Comparison of ENCODE assay signal across 10 cellular contexts in the genomic region with DNA sequence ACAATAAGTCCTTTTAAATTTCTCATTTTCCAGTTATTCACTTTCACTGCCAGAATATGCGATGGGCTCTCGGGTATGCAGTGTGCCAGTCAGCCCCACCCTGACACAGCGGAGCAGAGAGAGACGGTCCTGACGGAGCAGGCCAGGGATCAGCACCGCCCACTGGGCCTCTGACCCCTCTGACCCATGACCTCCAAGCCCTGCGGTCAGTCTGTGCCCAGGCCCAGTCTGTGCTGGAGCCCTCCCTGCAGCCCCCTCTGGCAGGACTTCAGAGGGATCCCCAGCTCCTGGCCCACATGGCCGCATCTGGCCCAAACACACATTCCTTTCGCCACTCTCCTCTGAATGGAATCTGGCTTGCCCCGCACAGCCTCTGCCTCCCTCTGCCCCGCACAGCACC. TPM values are rescaled to one million over a fixed set of nuclear protein-coding genes. Genes with fewer than 3 reads are reported as not detected.
DNase-seq lines count a peak whose midpoint lies in the region; TF ChIP-seq lines count a peak whose summit lies in the region.
"Had no signal": no experiment of that assay in that cellular context is flagged by ENCODE, and none has a peak within 500 bp of the region (broad histone marks: within the 10 kb centered on the region; RNA-seq: fewer than 3 reads in every experiment).

No MANE protein-coding gene starts in this region.

- no peak overlapping the region for H2AFZ ChIP-seq in smooth muscle cell (ENCODE audit: low read depth)

- H3K4me2 ChIP-seq in smooth muscle cell: peak overlapping the region; percentile 55

- H3K9ac ChIP-seq in colonic mucosa (ENCODE audit: low read depth in 2 of 2, low read length in 2 of 2) (no peak overlapping the region), smooth muscle cell (ENCODE audit: low read depth) (peak overlapping the region; percentile 86)

- H3K4me3 ChIP-seq in H7 (ENCODE audit: insufficient read depth, low read depth, low read length) (no peak overlapping the region), colonic mucosa (no peak overlapping the region), smooth muscle cell (no peak overlapping the region)
- H3K4me3 ChIP-seq: dorsolateral prefrontal cortex had no signal

- WGBS in smooth muscle cell (ENCODE audit: low lambda C conversion rate): 71% methylated on average over 9 of the region's 11 CpGs

- H3K27me3 ChIP-seq in H7 (ENCODE audit: control insufficient read depth, insufficient read depth, low read length): no peaks in the 10 kb centered on the region
- no peaks in the 10 kb centered on the region for H3K27me3 ChIP-seq in colonic mucosa
- H3K27me3 ChIP-seq in smooth muscle cell (ENCODE audit: low read depth): no peaks in the 10 kb centered on the region

- H3K27ac ChIP-seq in colonic mucosa (peak overlapping the region; percentile 12), smooth muscle cell (ENCODE audit: low read depth) (peak overlapping the region; percentile 99)

- no peak for TF ChIP-seq CTCF in colonic mucosa (IDR thresholded peaks at IDR 0.05)
- no peak for TF ChIP-seq CTCF in smooth muscle cell (IDR thresholded peaks at IDR 0.05; ENCODE audit: borderline replicate concordance, insufficient read depth, poor library complexity, severe bottlenecking)

- H3K36me3 ChIP-seq in H7 (replicated peaks; ENCODE audit: control insufficient read depth, insufficient read depth, low read length): no peaks in the 10 kb centered on the region
- H3K36me3 ChIP-seq in colonic mucosa: no peaks in the 10 kb centered on the region
- H3K36me3 ChIP-seq in smooth muscle cell (ENCODE audit: low read depth): no peaks in the 10 kb centered on the region

- H3K79me2 ChIP-seq in smooth muscle cell (ENCODE audit: low read depth): no peaks in the 10 kb centered on the region

- intact Hi-C loops in colonic mucosa (cut with DNase I): no loop called here

- H3F3A ChIP-seq in smooth muscle cell (ENCODE audit: low read depth): peaks cover 22% of the 10 kb centered on the region

- no peaks in the 10 kb centered on the region for H4K20me1 ChIP-seq in smooth muscle cell (ENCODE audit: low read depth)

- H3K9me3 ChIP-seq in colonic mucosa (no peaks in the 10 kb centered on the region), smooth muscle cell (replicated peaks; ENCODE audit: low read depth) (no peaks in the 10 kb centered on the region)

- DNase-seq in H7 (peak; percentile 76), colonic mucosa (no peak), iPS-NIHi7 (ENCODE audit: extremely low spot score) (peak; percentile 36), smooth muscle cell (lab: John Stamatoyannopoulos, UW; ENCODE audit: unreplicated experiment) (no peak), occipital lobe (lab: John Stamatoyannopoulos, UW) (no peak), anterior cingulate cortex (lab: John Stamatoyannopoulos, UW) (no peak), NAMALWA (ENCODE audit: low spot score) (no peak)
- no peak for DNase-seq in NK-92 treated with Interleukin-12 subunit alpha and Interleukin-12 subunit beta, amount 100 ng/mL, for 24 hours (lab: John Stamatoyannopoulos, UW)
- DNase-seq: dorsolateral prefrontal cortex, NCI-H1436 treated with DMSO at 0.1 percent for 48 hours had no signal

- no peaks in the 10 kb centered on the region for H3K4me1 ChIP-seq in colonic mucosa
- peaks cover 20% of the 10 kb centered on the region for H3K4me1 ChIP-seq in smooth muscle cell (ENCODE audit: low read depth)

RNA-seq across cellular contexts. Expression of a gene that starts 43.5 kb away (rescaled TPM):
- total RNA-seq in H7 (2014; rRNA removed; shearing (Covaris generic)): 127 and 143 TPM in 2 replicates
- 100 to 1,000 TPM in 1 of 2 donors, 10 to 100 TPM in 1; 55.7 to 190 TPM for total RNA-seq in colonic mucosa
- 1,570 and 1,698 TPM in 2 replicates for total RNA-seq in smooth muscle cell
- 2,969 and 4,089 TPM in 2 replicates for polyA plus RNA-seq in smooth muscle cell
- 37.1 TPM for total RNA-seq in occipital lobe

Comparison
In these comparisons a context has a peak if more than half of its experiments do, and no peak if none do; other contexts are left out.
1. DNase-seq: peak in H7 (single experiment) and iPS-NIHi7 (single experiment); none in colonic mucosa (single experiment), smooth muscle cell (single experiment), occipital lobe (single experiment), NK-92 treated with Interleukin-12 subunit alpha and Interleukin-12 subunit beta, amount 100 ng/mL, for 24 hours (single experiment), anterior cingulate cortex (0 of 58) and NAMALWA (single experiment).